9 cellular contexts compared by ENCODE assay signal in the genomic region with DNA sequence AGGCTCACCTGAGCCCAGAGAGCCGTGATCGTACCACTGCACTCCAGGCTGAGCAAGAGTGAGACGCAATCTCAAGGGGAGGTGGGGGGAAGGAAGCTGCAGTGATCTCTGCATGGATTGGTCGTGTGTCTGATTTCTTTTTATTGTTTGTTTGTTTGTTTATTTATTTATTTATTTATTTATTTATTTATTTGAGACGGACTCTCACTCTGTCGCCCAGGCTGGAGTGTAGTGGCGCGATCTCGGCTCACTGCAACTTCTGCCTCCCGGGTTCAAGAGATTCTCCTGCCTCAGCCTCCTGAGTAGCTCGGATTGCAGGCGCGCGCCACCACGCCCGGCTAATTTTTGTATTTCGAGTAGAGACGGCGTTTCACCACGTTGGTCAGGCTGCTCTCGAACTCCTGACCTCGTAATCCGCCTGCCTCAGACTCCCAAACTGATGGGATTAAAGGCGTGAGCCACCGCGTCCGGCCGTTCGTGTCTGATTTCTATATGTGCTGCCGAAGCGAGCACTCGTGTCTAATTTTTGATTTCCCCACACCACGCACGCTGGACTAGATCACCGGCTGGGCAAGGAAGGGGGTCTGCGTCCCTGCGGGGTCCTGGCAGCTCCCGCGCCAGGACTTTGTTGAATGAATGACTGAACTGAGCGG. TPM values are rescaled to one million over a fixed set of nuclear protein-coding genes. Genes with fewer than 3 reads are reported as not detected.
A peak's percentile ranks its signal among the peaks of the same experiment; 100 is the strongest.
DNase-seq lines count a peak whose midpoint lies in the region; ATAC-seq and TF ChIP-seq lines count a peak whose summit lies in the region.
"Had no signal": no experiment of that assay in that cellular context is flagged by ENCODE, and none has a peak within 500 bp of the region (broad histone marks: within the 10 kb centered on the region; RNA-seq: fewer than 3 reads in every experiment).

No MANE protein-coding gene starts in this region.

- ATAC-seq in GM19035 (IDR thresholded peaks at IDR 0.05; ENCODE audit: unreplicated experiment) (no peak), GM21381 (IDR thresholded peaks at IDR 0.05; ENCODE audit: unreplicated experiment) (no peak)

- H3K4me3 ChIP-seq in HL-60 (replicated peaks; ENCODE audit: insufficient read depth, low read length) (peak overlapping the region; percentile 70), brain microvascular endothelial cell (ENCODE audit: low read depth, low read length) (peak overlapping the region; percentile 95), mononuclear cell (ENCODE audit: low read length) (peak overlapping the region; percentile 48)

- H3K27ac ChIP-seq in 22Rv1: peak overlapping the region; percentile 88
- peak overlapping the region; percentile 31 for H3K27ac ChIP-seq in HL-60 (replicated peaks)
- H3K27ac ChIP-seq in brain microvascular endothelial cell: no peak overlapping the region

- no peaks in the 10 kb centered on the region for H3K9me3 ChIP-seq in mononuclear cell (ENCODE audit: low read depth, low read length)

- DNase-seq in HL-60 (ENCODE audit: low read depth in 1 of 2, low spot score in 1 of 2) (no peak), brain microvascular endothelial cell (no peak), NCI-H146 (lab: John Stamatoyannopoulos, UW) (no peak), NCI-H2171 (lab: John Stamatoyannopoulos, UW) (no peak)

- in situ Hi-C loops in brain microvascular endothelial cell (cut with HindIII; ENCODE audit: low pct_ligation_motif_present, low sequenced_read_pairs): no loop called here

- TF ChIP-seq CTCF in 22Rv1 (IDR thresholded peaks at IDR 0.05): no peak
- TF ChIP-seq CTCF in HL-60 (IDR thresholded peaks at IDR 0.05; ENCODE audit: insufficient read depth, low read length): no peak
- no peak for TF ChIP-seq CTCF in brain microvascular endothelial cell (IDR thresholded peaks at IDR 0.05; ENCODE audit: low read depth, low read length, missing control alignments)

- H3K27me3 ChIP-seq in HL-60 (ENCODE audit: insufficient read depth, poor library complexity, severe bottlenecking): no peaks in the 10 kb centered on the region
- no peaks in the 10 kb centered on the region for H3K27me3 ChIP-seq in brain microvascular endothelial cell (replicated peaks)
- H3K27me3 ChIP-seq in mononuclear cell (ENCODE audit: insufficient read depth, low read length): peaks cover 6% of the 10 kb centered on the region

- H3K36me3 ChIP-seq in brain microvascular endothelial cell (replicated peaks): peaks cover 10% of the 10 kb centered on the region

- peaks cover 62% of the 10 kb centered on the region for H3K4me1 ChIP-seq in mononuclear cell (ENCODE audit: insufficient read depth, low read length)

RNA-seq across cellular contexts. Expression of a gene that starts 0.4 kb away (rescaled TPM):
- 8.2 TPM for total RNA-seq in mononuclear cell

RNA-seq across cellular contexts. Expression of a gene that starts 1.7 kb away (rescaled TPM):
- total RNA-seq in mononuclear cell: not detected
- total RNA-seq: dermis microvascular lymphatic vessel endothelial cell had no signal

RNA-seq across cellular contexts. Expression of a gene that starts 4.0 kb away (rescaled TPM):
- 8.2 TPM for total RNA-seq in mononuclear cell

RNA-seq across cellular contexts. Expression of a gene that starts 4.1 kb away (rescaled TPM):
- total RNA-seq in mononuclear cell: 8.9 TPM

RNA-seq across cellular contexts. Expression of a gene that starts 7.0 kb away (rescaled TPM):
- not detected for total RNA-seq in mononuclear cell
- total RNA-seq: dermis microvascular lymphatic vessel endothelial cell had no signal
